Comparison of ENCODE assay signal across 9 cellular contexts in the genomic region with DNA sequence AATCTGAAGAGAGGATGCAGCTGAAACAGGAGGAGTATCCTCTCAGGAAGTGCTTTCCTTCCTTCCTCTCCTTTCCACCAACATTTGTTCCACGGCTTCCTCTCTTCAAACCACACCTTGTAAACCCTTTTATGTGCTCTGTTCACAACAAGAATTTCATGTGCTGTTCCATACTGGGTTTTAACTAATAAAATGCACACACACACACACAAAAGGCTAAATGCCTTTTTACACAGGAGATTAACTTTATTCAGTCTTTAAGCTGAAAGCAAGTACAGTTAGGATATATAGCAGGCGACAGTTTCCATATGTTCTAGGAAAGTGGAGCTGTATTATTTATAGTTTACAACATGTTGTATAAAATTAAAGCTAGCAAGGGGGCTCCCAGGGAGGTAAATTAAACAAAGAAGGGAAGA.
DNase-seq lines count a peak whose midpoint lies in the region; ATAC-seq and TF ChIP-seq lines count a peak whose summit lies in the region.
"Had no signal": no experiment of that assay in that cellular context is flagged by ENCODE, and none has a peak within 500 bp of the region (broad histone marks: within the 10 kb centered on the region; RNA-seq: fewer than 3 reads in every experiment).

No MANE protein-coding gene starts in this region.

- H3K36me3 ChIP-seq in left ventricle myocardium inferior = peaks cover 3% of the 10 kb centered on the region
- no peaks in the 10 kb centered on the region for H3K36me3 ChIP-seq in SU-DHL-6 (ENCODE audit: low read length)
- no peaks in the 10 kb centered on the region for H3K36me3 ChIP-seq in mesenchymal stem cell (ENCODE audit: control insufficient read depth in 1 of 2, insufficient read depth in 2 of 2, low read depth in 1 of 2, low read length in 2 of 2)
- no peaks in the 10 kb centered on the region for H3K36me3 ChIP-seq in vagina

- H3K27ac ChIP-seq in left ventricle myocardium inferior (replicated peaks) = peak overlapping the region; percentile 100
- H3K27ac ChIP-seq in right cardiac atrium (ENCODE audit: low read length) = no peak overlapping the region
- H3K27ac ChIP-seq in SU-DHL-6 (ENCODE audit: low read depth, low read length) = peak overlapping the region; percentile 96
- H3K27ac ChIP-seq in mesenchymal stem cell (ENCODE audit: low read length, poor library complexity, severe bottlenecking) = no peak overlapping the region
- peak overlapping the region; percentile 92 for H3K27ac ChIP-seq in vagina
- H3K27ac ChIP-seq in H9 (ENCODE audit: insufficient read length, low read depth, low read length) = no peak overlapping the region

- H2BK15ac ChIP-seq in mesenchymal stem cell (ENCODE audit: low read depth, poor library complexity, severe bottlenecking) = no peak overlapping the region
- H2BK15ac ChIP-seq in H9 (ENCODE audit: low read depth, low read length) = no peak overlapping the region

- peaks cover 15% of the 10 kb centered on the region for H3K23me2 ChIP-seq in H9 (ENCODE audit: insufficient read length, low read depth, low read length, poor library complexity, severe bottlenecking)

- no peak overlapping the region for H2BK5ac ChIP-seq in mesenchymal stem cell (ENCODE audit: low read depth, low read length, poor library complexity, severe bottlenecking)
- no peak overlapping the region for H2BK5ac ChIP-seq in H9 (ENCODE audit: insufficient read length, low read length)

- H4K8ac ChIP-seq in mesenchymal stem cell (ENCODE audit: low read length) = no peak overlapping the region
- no peak overlapping the region for H4K8ac ChIP-seq in H9 (replicated peaks; ENCODE audit: insufficient read length, low read depth, low read length)

- H3K4me2 ChIP-seq in SU-DHL-6 (ENCODE audit: low read depth, low read length, poor library complexity, severe bottlenecking) = peak overlapping the region; percentile 94
- no peak overlapping the region for H3K4me2 ChIP-seq in mesenchymal stem cell (ENCODE audit: low read length, poor library complexity, severe bottlenecking)
- H3K4me2 ChIP-seq in H9 (ENCODE audit: insufficient read depth, insufficient read length, low read length) = no peak overlapping the region

- no peak overlapping the region for H3K56ac ChIP-seq in H9 (ENCODE audit: insufficient read length, low read depth, low read length)

- TF ChIP-seq CTCF in left ventricle myocardium inferior (IDR thresholded peaks at IDR 0.05; ENCODE audit: borderline replicate concordance) (no peak), SU-DHL-6 (IDR thresholded peaks at IDR 0.05; ENCODE audit: insufficient read depth, low read length, poor library complexity, severe bottlenecking) (no peak), vagina (IDR thresholded peaks at IDR 0.05) (no peak), H9 (conservative IDR thresholded peaks at IDR 0.05) (no peak)

- H3K27ac Mint-ChIP-seq in H9 = peak overlapping the region in 1 of 3 experiments; percentile 56; a peak in 1 of 7 replicates

- 0 out of 7 replicates have a peak, but pooled peaks cover 0 to 2% (median 0%) of the 10 kb centered on the region in 3 experiments for H3K36me3 Mint-ChIP-seq in H9 (ENCODE audit: insufficient read depth in 1 of 3, low read depth in 3 of 3)

- peaks cover 2% of the 10 kb centered on the region for H3K27me3 Mint-ChIP-seq in H9 (ENCODE audit: low read depth)

- H3K27me3 ChIP-seq in left ventricle myocardium inferior (ENCODE audit: low read depth) (no peaks in the 10 kb centered on the region), right cardiac atrium (ENCODE audit: control insufficient read depth, insufficient read depth) (no peaks in the 10 kb centered on the region), SU-DHL-6 (ENCODE audit: low read length) (no peaks in the 10 kb centered on the region), mesenchymal stem cell (ENCODE audit: control insufficient read depth in 1 of 2, insufficient read depth in 1 of 2, low read length in 2 of 2) (no peaks in the 10 kb centered on the region), vagina (no peaks in the 10 kb centered on the region), H9 (ENCODE audit: insufficient read depth, low read length) (no peaks in the 10 kb centered on the region)

- no peak overlapping the region; a peak in 1 of 5 replicates for H3K4me3 Mint-ChIP-seq in H9

- H2AFZ ChIP-seq in SU-DHL-6 (ENCODE audit: low read depth, low read length, severe bottlenecking) = peak overlapping the region; percentile 64
- no peak overlapping the region for H2AFZ ChIP-seq in mesenchymal stem cell (ENCODE audit: low read depth, low read length)
- H2AFZ ChIP-seq in H9 (ENCODE audit: low read length) = no peak overlapping the region

- H3K79me1 ChIP-seq in mesenchymal stem cell (replicated peaks; ENCODE audit: low read length, poor library complexity, severe bottlenecking) (peaks cover 3% of the 10 kb centered on the region), H9 (ENCODE audit: insufficient read depth, low read depth, low read length, poor library complexity, severe bottlenecking) (no peaks in the 10 kb centered on the region)

- H3K79me2 ChIP-seq in SU-DHL-6 (ENCODE audit: insufficient read depth, low read length) (no peaks in the 10 kb centered on the region), H9 (ENCODE audit: insufficient read depth, low read length) (no peaks in the 10 kb centered on the region)

- no peak overlapping the region for H3T11ph ChIP-seq in H9 (ENCODE audit: low read length)

- H3K9me2 ChIP-seq in SU-DHL-6 (replicated peaks; ENCODE audit: insufficient read depth, low read length) = no peaks in the 10 kb centered on the region

- H4K20me1 ChIP-seq in SU-DHL-6 (ENCODE audit: low read depth, low read length) (no peaks in the 10 kb centered on the region), H9 (ENCODE audit: control insufficient read depth, insufficient read depth, insufficient read length) (no peaks in the 10 kb centered on the region)

- no peaks in the 10 kb centered on the region for H3K9me3 ChIP-seq in left ventricle myocardium inferior (replicated peaks)
- H3K9me3 ChIP-seq in right cardiac atrium (ENCODE audit: control insufficient read depth, low read length) = no peaks in the 10 kb centered on the region
- H3K9me3 ChIP-seq in SU-DHL-6 (ENCODE audit: insufficient read depth, low read length) = no peaks in the 10 kb centered on the region
- H3K9me3 ChIP-seq in mesenchymal stem cell (ENCODE audit: control insufficient read depth, low read length) = no peaks in the 10 kb centered on the region
- no peaks in the 10 kb centered on the region for H3K9me3 ChIP-seq in vagina
- H3K9me3 ChIP-seq in H9 (ENCODE audit: control insufficient read depth, low read depth, low read length) = no peaks in the 10 kb centered on the region

- H2BK12ac ChIP-seq in mesenchymal stem cell (ENCODE audit: low read length in 2 of 2) (no peak overlapping the region), H9 (ENCODE audit: insufficient read length, low read depth, low read length) (no peak overlapping the region)

- H4K91ac ChIP-seq in mesenchymal stem cell (ENCODE audit: low read length) (no peak overlapping the region), H9 (ENCODE audit: insufficient read length, low read depth, low read length) (no peak overlapping the region)

- no peaks in the 10 kb centered on the region for H3K9me3 Mint-ChIP-seq in H9

- H4K5ac ChIP-seq in H9 (ENCODE audit: insufficient read length, low read depth, low read length) = no peak overlapping the region

- no peak overlapping the region for H2AK5ac ChIP-seq in mesenchymal stem cell (ENCODE audit: low read length, severe bottlenecking)
- H2AK5ac ChIP-seq in H9 (ENCODE audit: insufficient read length, low read length) = no peak overlapping the region

- H2BK20ac ChIP-seq in H9 (ENCODE audit: low read depth, low read length, poor library complexity, severe bottlenecking) = no peak overlapping the region

- no peak overlapping the region for H3K23ac ChIP-seq in mesenchymal stem cell (ENCODE audit: low read length in 2 of 2)
- no peak overlapping the region for H3K23ac ChIP-seq in H9 (ENCODE audit: insufficient read length, low read depth, low read length)

- no peak for DNase-seq in left ventricle myocardium inferior
- DNase-seq in right cardiac atrium = no peak
- DNase-seq in mesenchymal stem cell = peak; percentile 15
- no peak for DNase-seq in vagina (ENCODE audit: extremely low spot score in 2 of 2)
- DNase-seq in H9 = no peak
- DNase-seq in foreskin melanocyte = no peak
- no peak for DNase-seq in SW480 (ENCODE audit: low spot score)
- DNase-seq: stimulated activated CD4-positive, alpha-beta T cell treated with anti-CD3 and anti-CD28 coated beads, Interleukin-2, amount 100 ng/mL, for 48 hours had no signal

- H3K4me3 ChIP-seq in left ventricle myocardium inferior (peak overlapping the region; percentile 68), right cardiac atrium (ENCODE audit: low read length) (no peak overlapping the region), SU-DHL-6 (ENCODE audit: insufficient read depth, low read length, poor library complexity, severe bottlenecking) (peak overlapping the region; percentile 62), mesenchymal stem cell (ENCODE audit: insufficient read depth in 1 of 2, low read depth in 1 of 2, low read length in 2 of 2) (no peak overlapping the region), vagina (no peak overlapping the region)

- no peak overlapping the region for H3K4ac ChIP-seq in mesenchymal stem cell (ENCODE audit: low read depth in 1 of 2, low read length in 2 of 2)
- no peak overlapping the region for H3K4ac ChIP-seq in H9 (ENCODE audit: low read depth, low read length)

- H2BK120ac ChIP-seq in mesenchymal stem cell (ENCODE audit: low read depth, low read length) (no peak overlapping the region), H9 (ENCODE audit: low read depth, low read length, poor library complexity, severe bottlenecking) (no peak overlapping the region)

- ATAC-seq in right cardiac atrium = no peak

- H3K14ac ChIP-seq in mesenchymal stem cell (ENCODE audit: low read length in 2 of 2) (no peak overlapping the region), H9 (ENCODE audit: insufficient read depth, low read length) (no peak overlapping the region)

- intact Hi-C loops in left ventricle myocardium inferior (cut with micrococcal nuclease) = loop anchor here (2.0 to 10.0 kb wide), 3 partner anchors 85 to 413 kb away; partner anchors contain the start of gene REEP3
- intact Hi-C loops in right cardiac atrium (cut with DNase I) = loop anchor here in 3 of 4 donors (5.0 to 10.0 kb wide), 5 partner anchors 106 to 453 kb away; partner anchors contain the start of genes JMJD1C (in 1 of the 3) and REEP3 (in 1 of the 3)
- intact Hi-C loops in vagina (cut with DNase I) = no loop called here

- peaks cover 48% of the 10 kb centered on the region for H3K4me1 ChIP-seq in left ventricle myocardium inferior
- H3K4me1 ChIP-seq in right cardiac atrium (ENCODE audit: control insufficient read depth, insufficient read depth, low read length) = peaks cover 5% of the 10 kb centered on the region
- H3K4me1 ChIP-seq in mesenchymal stem cell (ENCODE audit: control insufficient read depth, insufficient read depth, low read depth, low read length) = peaks cover 7% of the 10 kb centered on the region
- H3K4me1 ChIP-seq in vagina = peaks cover 33% of the 10 kb centered on the region
- H3K4me1 ChIP-seq in H9 (ENCODE audit: insufficient read depth, low read length) = peaks cover 2% of the 10 kb centered on the region; the same call in 1 of the 2 replicates

- TF ChIP-seq POLR2A in vagina (IDR thresholded peaks at IDR 0.05) = no peak

- H3K9ac ChIP-seq in SU-DHL-6 (ENCODE audit: low read length) (peak overlapping the region; percentile 65), mesenchymal stem cell (ENCODE audit: low read length) (peak overlapping the region; percentile 94), H9 (ENCODE audit: extremely low read depth, insufficient read length, low read length) (no peak overlapping the region)

- peaks cover 37% of the 10 kb centered on the region for H3F3A ChIP-seq in SU-DHL-6 (ENCODE audit: insufficient read depth)

- peaks cover 32 to 35% of the 10 kb centered on the region in 2 experiments for H3K4me1 Mint-ChIP-seq in H9

- H3K18ac ChIP-seq in mesenchymal stem cell (ENCODE audit: low read depth in 1 of 2, low read length in 2 of 2) (no peak overlapping the region), H9 (ENCODE audit: insufficient read length, low read depth, low read length) (no peak overlapping the region)

- 41% methylated on average over 2 of the region's 2 CpGs for WGBS in right cardiac atrium
- WGBS in mesenchymal stem cell = 42% methylated on average over 2 of the region's 2 CpGs
- WGBS in H9 (ENCODE audit: extremely low coverage, insufficient read length, low lambda C conversion rate) = no CpG with 5 or more reads among the region's 2 CpGs

Comparison
In these comparisons a context has a peak if more than half of its experiments do, and no peak if none do; other contexts are left out.
1. H3K27ac ChIP-seq: peak in left ventricle myocardium inferior (single experiment), SU-DHL-6 (single experiment) and vagina (single experiment); none in right cardiac atrium (single experiment), mesenchymal stem cell (single experiment) and H9 (single experiment).
2. H3K4me3 ChIP-seq: peak in left ventricle myocardium inferior (single experiment) and SU-DHL-6 (single experiment); none in right cardiac atrium (single experiment), mesenchymal stem cell (0 of 2) and vagina (0 of 2).